In the genomic region with DNA sequence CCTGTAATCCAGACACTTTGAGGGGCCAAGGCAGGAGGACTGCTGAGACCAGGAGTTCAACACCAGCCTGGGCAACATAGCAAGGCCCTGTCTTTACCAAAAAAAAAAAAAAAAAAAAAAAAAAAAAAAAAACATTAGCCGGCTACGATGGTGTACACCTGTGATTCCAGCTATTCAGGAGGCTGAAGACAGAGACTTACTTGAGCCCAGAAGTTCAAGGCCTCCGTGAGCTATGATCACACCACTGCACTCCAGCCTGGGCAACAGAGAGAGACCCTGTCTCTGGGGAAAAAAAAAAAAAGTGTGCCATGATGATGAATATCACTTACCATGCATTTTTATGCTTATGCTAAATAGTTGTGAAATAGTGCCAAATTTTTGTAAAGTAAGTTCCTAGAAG, we compare ENCODE assay signal across 16 cellular contexts.
"Had no signal": no experiment of that assay in that cellular context is flagged by ENCODE, and none has a peak within 500 bp of the region (broad histone marks: within the 10 kb centered on the region; RNA-seq: fewer than 3 reads in every experiment).

No MANE protein-coding gene starts in this region.

- H3K27ac ChIP-seq: epithelial cell of prostate, esophagus squamous epithelium, lower lobe of right lung had no signal

- H3K9me3 Mint-ChIP-seq: activated CD4-positive, alpha-beta T cell treated with anti-CD3 and anti-CD28 coated beads, Interleukin-2, amount 10 ng/mL, durations not matched to agents 24 days and 14 days; activated CD8-positive, alpha-beta T cell treated with anti-CD3 and anti-CD28 coated beads for 36 hours; central memory CD8-positive, alpha-beta T cell had no signal

- H3K27me3 ChIP-seq: esophagus squamous epithelium had no signal

- H3K9me3 ChIP-seq: esophagus squamous epithelium, lower lobe of right lung had no signal

- H3K4me3 Mint-ChIP-seq: central memory CD8-positive, alpha-beta T cell; nephron had no signal

- H3K4me3 ChIP-seq: esophagus squamous epithelium, lower lobe of right lung had no signal

- DNase-seq: activated CD4-positive, alpha-beta T cell treated with anti-CD3 and anti-CD28 coated beads, Interleukin-2, amount 10 ng/mL, durations not matched to agents 24 days and 14 days; activated CD8-positive, alpha-beta T cell treated with anti-CD3 and anti-CD28 coated beads for 36 hours; activated naive CD4-positive, alpha-beta T cell; activated T-cell treated with anti-CD3 and anti-CD28 coated beads, Interleukin-2, amount 50 U/mL, for 48 hours; effector CD8-positive, alpha-beta T cell; esophagus squamous epithelium; kidney glomerular epithelial cell; lower lobe of right lung; mesenchymal stem cell; posterior cingulate gyrus; right cardiac atrium; trophoblast cell had no signal

- ATAC-seq: left lobe of liver, lower lobe of right lung, right cardiac atrium had no signal

- H3K36me3 ChIP-seq: esophagus squamous epithelium, lower lobe of right lung had no signal

- H3K27me3 Mint-ChIP-seq: activated CD4-positive, alpha-beta T cell treated with anti-CD3 and anti-CD28 coated beads, Interleukin-2, amount 10 ng/mL, durations not matched to agents 24 days and 14 days; activated CD8-positive, alpha-beta T cell treated with anti-CD3 and anti-CD28 coated beads for 36 hours; central memory CD8-positive, alpha-beta T cell had no signal

- H3K4me1 ChIP-seq: lower lobe of right lung had no signal
